In genomic region chr16:10946308-10946707, GRCh38 we compare ENCODE assay signal across 11 cellular contexts. TPM values are rescaled to one million over a fixed set of nuclear protein-coding genes. Genes with fewer than 3 reads are reported as not detected.
DNase-seq lines count a peak whose midpoint lies in the region; ATAC-seq, FAIRE-seq and TF ChIP-seq lines count a peak whose summit lies in the region.
"Had no signal": no experiment of that assay in that cellular context is flagged by ENCODE, and none has a peak within 500 bp of the region (broad histone marks: within the 10 kb centered on the region; RNA-seq: fewer than 3 reads in every experiment).

No MANE protein-coding gene starts in this region.

- H3K36me3 Mint-ChIP-seq in MCF 10A (ENCODE audit: insufficient read depth, unreplicated experiment) = peaks cover 7% of the 10 kb centered on the region

- H3K9me2 ChIP-seq in GM23248 (ENCODE audit: insufficient read depth) = no peaks in the 10 kb centered on the region

- H2AFZ ChIP-seq in ACC112 (ENCODE audit: low read length, unreplicated experiment) (no peak overlapping the region), GM23248 (no peak overlapping the region)

- peak overlapping the region; percentile 25 for H3K18ac ChIP-seq in mesendoderm (ENCODE audit: low read length)

- no TSS peak for BruUV-seq in MCF 10A (replicated peaks; lab: Mats Ljungman, UMichigan)

- CTCF ChIA-PET in MCF 10A (lab: Yijun Ruan, JAX) = interaction anchor here (1.4 to 2.4 kb wide), 3 partner anchors 8 to 18 kb away, joined by 4 to 15 read pairs (median 15); no protein-coding TSS in a partner anchor

- no peaks in the 10 kb centered on the region for H3K9me3 ChIP-seq in GM23248 (ENCODE audit: low read depth)

- POLR2A ChIA-PET in MCF 10A (lab: Yijun Ruan, JAX) = interaction anchor here (0.7 to 1.5 kb wide), 2 partner anchors 10 to 24 kb away, joined by 3 to 4 read pairs; no protein-coding TSS in a partner anchor

- no peak for FAIRE-seq in H54 (lab: Jason Lieb, UNC)

- no peaks in the 10 kb centered on the region for H3K36me3 ChIP-seq in ACC112 (ENCODE audit: insufficient read depth, low read length)
- no peaks in the 10 kb centered on the region for H3K36me3 ChIP-seq in GM23248 (ENCODE audit: low read depth)
- H3K36me3 ChIP-seq in mesendoderm (ENCODE audit: control insufficient read depth, insufficient read depth, low read length) = no peaks in the 10 kb centered on the region

- no peaks in the 10 kb centered on the region for H3K9me3 Mint-ChIP-seq in MCF 10A (ENCODE audit: unreplicated experiment)

- H3K79me2 ChIP-seq in ACC112 (ENCODE audit: control insufficient read depth, insufficient read depth, low read length, unreplicated experiment) = peaks cover 63% of the 10 kb centered on the region
- peaks cover 71% of the 10 kb centered on the region for H3K79me2 ChIP-seq in GM23248 (ENCODE audit: insufficient read depth)
- H3K79me2 ChIP-seq in mesendoderm (ENCODE audit: control insufficient read depth, insufficient read depth, low read length) = peaks cover 31% of the 10 kb centered on the region

- no peak overlapping the region for H2BK15ac ChIP-seq in mesendoderm (replicated peaks; ENCODE audit: low read depth)

- peaks cover 33% of the 10 kb centered on the region for H3K79me1 ChIP-seq in mesendoderm (ENCODE audit: low read length)

- H3K9ac ChIP-seq in GM23248 (no peak overlapping the region), mesendoderm (ENCODE audit: low read length) (peak overlapping the region; percentile 7)

- no peak for TF ChIP-seq CTCF in MCF 10A (IDR thresholded peaks at IDR 0.05; ENCODE audit: unreplicated experiment)

- H3K27ac ChIP-seq in ACC112 (ENCODE audit: low read depth, low read length) (no peak overlapping the region), GM23248 (no peak overlapping the region), mesendoderm (ENCODE audit: low read depth, low read length) (peak overlapping the region; percentile 48)

- peak overlapping the region; percentile 81 for H3K4me3 Mint-ChIP-seq in MCF 10A (ENCODE audit: unreplicated experiment)

- H3K27me3 ChIP-seq in ACC112 (ENCODE audit: insufficient read depth, low read length) = no peaks in the 10 kb centered on the region
- H3K27me3 ChIP-seq in GM23248 (replicated peaks; ENCODE audit: insufficient read depth) = no peaks in the 10 kb centered on the region
- no peaks in the 10 kb centered on the region for H3K27me3 ChIP-seq in mesendoderm (ENCODE audit: insufficient read depth, low read length, poor library complexity)

- DNase-seq in GM23248 (no peak), MCF 10A (ENCODE audit: unreplicated experiment) (peak; percentile 33), mesendoderm (peak; percentile 90), H54 (ENCODE audit: insufficient read length, low spot score) (no peak), NCI-H1092 (lab: John Stamatoyannopoulos, UW) (no peak)
- DNase-seq: DMS53, NCI-H2029 had no signal

- H3K4ac ChIP-seq in mesendoderm (ENCODE audit: low read depth, low read length) = no peak overlapping the region

- H3K4me2 ChIP-seq in GM23248 (ENCODE audit: unreplicated experiment) (peak overlapping the region; percentile 99), mesendoderm (ENCODE audit: low read length) (peak overlapping the region; percentile 1)

- ATAC-seq in HG02798 (IDR thresholded peaks at IDR 0.05; ENCODE audit: poor library complexity, unreplicated experiment) (no peak), HG02885 (IDR thresholded peaks at IDR 0.05; ENCODE audit: poor library complexity, unreplicated experiment) (no peak)
- ATAC-seq: Right ventricle myocardium inferior had no signal

- H4K5ac ChIP-seq in mesendoderm (ENCODE audit: low read length) = no peak overlapping the region

- H3K23ac ChIP-seq in mesendoderm (ENCODE audit: low read length) = no peak overlapping the region

- H3K4me1 Mint-ChIP-seq in MCF 10A (ENCODE audit: insufficient read depth, unreplicated experiment) = peaks cover 53% of the 10 kb centered on the region

- WGBS in GM23248 (ENCODE audit: low coverage in 1 of 2, low lambda C conversion rate in 2 of 2, missing lambda C conversion rate in 2 of 2), 2 experiments = 44 to 45% methylated on average over 5 of the region's 5 CpGs
- no CpG with 5 or more reads among the region's 5 CpGs for WGBS in mesendoderm (ENCODE audit: extremely low coverage, insufficient coverage, low lambda C conversion rate)

- no peak overlapping the region for H2AK5ac ChIP-seq in mesendoderm (ENCODE audit: low read length)

- no peak overlapping the region for H4K8ac ChIP-seq in mesendoderm (ENCODE audit: low read depth, low read length)

- TF ChIP-seq POLR2A in H54 (IDR thresholded peaks at IDR 0.05; ENCODE audit: low read depth, low read length) = no peak

- H3K4me3 ChIP-seq in ACC112 (ENCODE audit: low read depth, low read length) (peak overlapping the region; percentile 50), GM23248 (no peak overlapping the region), mesendoderm (ENCODE audit: low read length) (no peak overlapping the region)

- peak overlapping the region; percentile 42 for H3K56ac ChIP-seq in mesendoderm (ENCODE audit: low read length)

- no peaks in the 10 kb centered on the region for H4K20me1 ChIP-seq in GM23248 (ENCODE audit: insufficient read depth)

- H3K4me1 ChIP-seq in ACC112 (ENCODE audit: control insufficient read depth, insufficient read depth, low read length, unreplicated experiment) (peaks cover 46% of the 10 kb centered on the region), GM23248 (ENCODE audit: insufficient read depth) (peaks cover 36% of the 10 kb centered on the region), mesendoderm (ENCODE audit: control insufficient read depth, low read depth, low read length) (peaks cover 47% of the 10 kb centered on the region)

- intact Hi-C loops in MCF 10A (cut with micrococcal nuclease) = no loop called here

- peak overlapping the region; percentile 0 for H2BK5ac ChIP-seq in mesendoderm (ENCODE audit: low read length)

- peak overlapping the region; percentile 29 for H2BK120ac ChIP-seq in mesendoderm (ENCODE audit: low read depth, low read length)

- in situ Hi-C loops in GM23248 (cut with MboI) = no loop called here

- H3K27ac Mint-ChIP-seq in MCF 10A (ENCODE audit: low read depth, unreplicated experiment) = peak overlapping the region; percentile 69

- H3K27me3 Mint-ChIP-seq in MCF 10A (ENCODE audit: insufficient read depth, unreplicated experiment) = no peaks in the 10 kb centered on the region

- no peaks in the 10 kb centered on the region for H3F3A ChIP-seq in GM23248 (ENCODE audit: insufficient read depth)

RNA-seq across cellular contexts. Expression of gene CLEC16A, which starts 1.9 kb away (rescaled TPM):
- 12.9 and 21.4 TPM in 2 replicates for total RNA-seq in GM23248 (2014; rRNA removed; shearing (Covaris generic))
- 12.7 and 13.2 TPM in 2 replicates for polyA plus RNA-seq in GM23248 (2016; fragmentation: Nextera tagmentation; extraction: Ambion mirVana)
- total RNA-seq in MCF 10A (2022) = 29.1 and 32.4 TPM in 2 replicates
- polyA plus RNA-seq in mesendoderm (2013, experiment 1 of 2) = 13.1 TPM
- 13.2 TPM for polyA plus RNA-seq in mesendoderm (2013, experiment 2 of 2)

RNA-seq across cellular contexts. Expression of gene DEXI, which starts 4.0 kb away (rescaled TPM):
- total RNA-seq in GM23248 (2014; rRNA removed; shearing (Covaris generic)) = 101 and 105 TPM in 2 replicates
- polyA plus RNA-seq in GM23248 (2016; fragmentation: Nextera tagmentation; extraction: Ambion mirVana) = 41.8 and 42.1 TPM in 2 replicates
- 21.6 and 24.1 TPM in 2 replicates for total RNA-seq in MCF 10A (2022)
- 19.9 TPM for polyA plus RNA-seq in mesendoderm (2013, experiment 1 of 2)
- polyA plus RNA-seq in mesendoderm (2013, experiment 2 of 2) = 18.6 TPM

Comparison
In these comparisons a context has a peak if more than half of its experiments do, and no peak if none do; other contexts are left out.
1. DNase-seq: peak in MCF 10A (single experiment) and mesendoderm (single experiment); none in GM23248 (single experiment), H54 (single experiment) and NCI-H1092 (single experiment).